ENCODE assay signal across 1 cellular context in the genomic region with DNA sequence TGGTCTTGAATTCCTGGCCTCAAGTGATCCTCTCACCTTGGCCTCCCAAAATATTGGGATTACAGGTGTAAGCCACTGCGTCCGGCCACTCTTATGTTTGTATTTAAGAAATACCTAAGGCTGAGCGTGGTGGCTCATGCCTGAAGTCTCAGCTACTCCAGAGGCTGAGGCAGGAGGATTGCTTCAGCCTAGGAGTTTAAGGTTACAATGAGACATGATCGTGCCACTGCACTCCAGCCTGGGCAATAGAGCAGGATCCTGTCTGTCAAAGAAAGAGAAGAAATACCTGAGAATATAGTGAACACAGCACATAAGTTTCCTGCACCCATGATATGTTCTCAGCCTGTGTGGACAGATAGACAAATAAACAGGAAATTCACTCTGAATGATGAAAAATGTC.
TF ChIP-seq lines count a peak whose summit lies in the region.

No MANE protein-coding gene starts in this region.

TF ChIP-seq in HEK293, 187 proteins besides CTCF, POLR2A, EP300 and RAD21 (continued from another document):
- TF ChIP-seq, protein P1, sequence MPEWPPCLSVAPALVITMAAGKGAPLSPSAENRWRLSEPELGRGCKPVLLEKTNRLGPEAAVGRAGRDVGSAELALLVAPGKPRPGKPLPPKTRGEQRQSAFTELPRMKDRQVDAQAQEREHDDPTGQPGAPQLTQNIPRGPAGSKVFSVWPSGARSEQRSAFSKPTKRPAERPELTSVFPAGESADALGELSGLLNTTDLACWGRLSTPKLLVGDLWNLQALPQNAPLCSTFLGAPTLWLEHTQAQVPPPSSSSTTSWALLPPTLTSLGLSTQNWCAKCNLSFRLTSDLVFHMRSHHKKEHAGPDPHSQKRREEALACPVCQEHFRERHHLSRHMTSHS (tag by site-specific recombination; IDR thresholded peaks at IDR 0.05), result no peak
